8 cellular contexts compared by ENCODE assay signal in the genomic region with DNA sequence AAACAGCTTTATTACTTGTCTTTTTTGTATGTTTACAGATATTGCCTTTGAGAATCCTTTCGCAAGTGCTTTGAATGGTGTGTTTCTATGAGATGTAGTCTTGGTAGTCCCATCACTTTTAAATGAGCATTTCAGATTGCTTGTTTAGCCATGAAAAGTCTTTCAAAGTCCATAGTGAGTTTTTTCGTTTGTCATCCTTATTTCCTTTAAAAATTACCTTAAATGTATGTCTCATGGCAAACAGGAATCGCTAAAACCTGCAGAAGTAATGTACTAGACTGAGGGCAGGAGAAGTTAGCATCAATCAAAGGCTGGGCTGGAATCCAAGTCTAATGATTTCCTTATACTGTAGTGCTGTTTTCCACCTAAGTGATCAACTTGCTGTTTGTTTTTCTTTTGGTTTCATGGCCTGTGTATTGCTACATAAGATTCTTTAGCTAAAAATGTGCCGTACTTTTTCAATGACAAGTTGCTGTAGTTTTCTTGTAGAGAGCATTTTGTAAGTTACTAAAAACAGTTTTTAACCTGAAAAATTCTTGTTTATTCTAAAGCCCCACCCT. TPM values are rescaled to one million over a fixed set of nuclear protein-coding genes. Genes with fewer than 3 reads are reported as not detected.
DNase-seq lines count a peak whose midpoint lies in the region; ATAC-seq and TF ChIP-seq lines count a peak whose summit lies in the region.

No MANE protein-coding gene starts in this region.

- peaks cover 0 to 17% (median 0%) of the 10 kb centered on the region in 7 donors for H3K27me3 ChIP-seq in heart right ventricle
- H3K27me3 ChIP-seq in esophagus squamous epithelium = no peaks in the 10 kb centered on the region
- H3K27me3 ChIP-seq in rectal smooth muscle tissue (ENCODE audit: control insufficient read depth, insufficient read depth, low read length) = no peaks in the 10 kb centered on the region

- DNase-seq in heart right ventricle (no peak), left ventricle myocardium superior (no peak), RPMI7951 (ENCODE audit: low read depth) (peak; percentile 12), esophagus squamous epithelium (lab: John Stamatoyannopoulos, UW) (no peak), head of caudate nucleus (no peak), KBM-7 (no peak)

- H3K4me3 ChIP-seq in heart right ventricle = peak overlapping the region in 8 of 10 donors; percentile 57 to 89 (median 70)
- peak overlapping the region; percentile 73 to 92 (median 79) for H3K4me3 ChIP-seq in esophagus squamous epithelium
- peak overlapping the region; percentile 88 for H3K4me3 ChIP-seq in rectal smooth muscle tissue (ENCODE audit: low read length)

- no peak for ATAC-seq in heart right ventricle
- ATAC-seq in left ventricle myocardium superior = no peak
- no peak for ATAC-seq in GM19324 (IDR thresholded peaks at IDR 0.05; ENCODE audit: low FRiP score, unreplicated experiment)

- in situ Hi-C loops in KBM-7 (cut with MboI; ENCODE audit: low pct_unique_long_range_greater_than_20kb, low sequenced_read_pairs) = no loop called here

- H3K27ac ChIP-seq in heart right ventricle = peak overlapping the region in 1 of 10 donors; percentile 83
- H3K27ac ChIP-seq in esophagus squamous epithelium = peak overlapping the region in 1 of 4 donors; percentile 80
- no peak overlapping the region for H3K27ac ChIP-seq in rectal smooth muscle tissue (ENCODE audit: low read depth, low read length)

- H3K9ac ChIP-seq in rectal smooth muscle tissue (ENCODE audit: low read length) = no peak overlapping the region

- TF ChIP-seq POLR2A in esophagus squamous epithelium (IDR thresholded peaks at IDR 0.05) = no peak

- H3K36me3 ChIP-seq in heart right ventricle = no peaks in the 10 kb centered on the region
- no peaks in the 10 kb centered on the region for H3K36me3 ChIP-seq in esophagus squamous epithelium
- H3K36me3 ChIP-seq in rectal smooth muscle tissue (ENCODE audit: control insufficient read depth, insufficient read depth, low read length) = no peaks in the 10 kb centered on the region

- intact Hi-C loops in heart right ventricle (cut with DNase I) (no loop called here), left ventricle myocardium superior (cut with micrococcal nuclease) (no loop called here), esophagus squamous epithelium (cut with DNase I) (no loop called here), head of caudate nucleus (cut with DNase I) (no loop called here)

- H3K9me3 ChIP-seq in heart right ventricle (no peaks in the 10 kb centered on the region), esophagus squamous epithelium (no peaks in the 10 kb centered on the region)

- H3K4me1 ChIP-seq in heart right ventricle (peaks cover 0 to 23% (median 16%) of the 10 kb centered on the region in 9 donors), esophagus squamous epithelium (peaks cover 6 to 21% (median 14%) of the 10 kb centered on the region in 3 donors), rectal smooth muscle tissue (ENCODE audit: control insufficient read depth, insufficient read depth, low read length) (no peaks in the 10 kb centered on the region)

- TF ChIP-seq CTCF in heart right ventricle (IDR thresholded peaks at IDR 0.05) (no peak), esophagus squamous epithelium (IDR thresholded peaks at IDR 0.05) (no peak)

- WGBS in heart right ventricle, 2 donors = 32 to 33% methylated on average over 4 of the region's 4 CpGs
- 12 to 21% methylated on average over 4 of the region's 4 CpGs for WGBS in esophagus squamous epithelium, 2 donors

RNA-seq across cellular contexts. Expression of gene HELLS, which starts 1.1 kb away (rescaled TPM):
- 1 to 10 TPM in 3 of 10 donors, under 1 TPM in 7; 0.32 to 4.5 (median 0.85) TPM for total RNA-seq in heart right ventricle
- under 1 TPM; 0.39 to 0.51 TPM for polyA plus RNA-seq in heart right ventricle
- 0.82 TPM for total RNA-seq in left ventricle myocardium superior
- 39.2 and 56.7 TPM in 2 replicates for total RNA-seq in RPMI7951 (2014; rRNA removed; shearing (Covaris generic))
- 10 to 100 TPM; 16.8 to 90.8 (median 35.6) TPM for total RNA-seq in esophagus squamous epithelium
